ENCODE assay signal across 8 cellular contexts in genomic region chr9:2016411-2017208, GRCh38. TPM values are rescaled to one million over a fixed set of nuclear protein-coding genes. Genes with fewer than 3 reads are reported as not detected.
DNase-seq lines count a peak whose midpoint lies in the region; ATAC-seq and TF ChIP-seq lines count a peak whose summit lies in the region.

No MANE protein-coding gene starts in this region.

- peak overlapping the region; percentile 84 for H3K4me3 Mint-ChIP-seq in endodermal cell

- H3K4me3 ChIP-seq in AG10803 (ENCODE audit: low read length) (peak overlapping the region; percentile 94), endodermal cell (ENCODE audit: low read length) (peak overlapping the region; percentile 93)

- DNase-seq in AG10803 (ENCODE audit: low read depth) (peak; percentile 77), GM19238 (ENCODE audit: insufficient read length, low spot score) (peak; percentile 47), NCI-H526 treated with DMSO at 0.1 percent for 48 hours (lab: John Stamatoyannopoulos, UW) (peak; percentile 35), endodermal cell (peak; percentile 87), mesenteric fat pad (ENCODE audit: low spot score) (peak; percentile 94)
- DNase-seq in activated CD8-positive, alpha-beta memory T cell treated with anti-CD3 and anti-CD28 coated beads for 48 hours (ENCODE audit: low read depth in 2 of 3, low spot score in 2 of 3): peak; percentile 22 to 34 (median 33)
- peak; percentile 30 for DNase-seq in stimulated activated CD8-positive, alpha-beta memory T cell treated with anti-CD3 and anti-CD28 coated beads, Interleukin-12 subunit alpha, Interleukin-12 subunit beta, amount 100 ng/mL, for 4 hours (ENCODE audit: low read depth)

- 0 out of 2 replicates have a peak, but pooled peaks have one; percentile 1 for TF ChIP-seq CTCF in AG10803 (conservative IDR thresholded peaks at IDR 0.05; ENCODE audit: low read length)
- TF ChIP-seq CTCF in endodermal cell (conservative IDR thresholded peaks at IDR 0.05): peak; percentile 32

- peaks cover 61% of the 10 kb centered on the region for H3K27me3 Mint-ChIP-seq in endodermal cell (ENCODE audit: insufficient read depth)

- no peaks in the 10 kb centered on the region for H3K36me3 Mint-ChIP-seq in endodermal cell (ENCODE audit: low read depth)

- H3K27ac ChIP-seq in endodermal cell (ENCODE audit: low read depth, low read length): no peak overlapping the region

- peak overlapping the region; percentile 13 for H3K9ac ChIP-seq in endodermal cell (ENCODE audit: extremely low read depth, low read length, poor library complexity, severe bottlenecking)

- 0 to 1% methylated on average over 21 to 78 of the region's 81 CpGs for WGBS in endodermal cell (ENCODE audit: insufficient coverage in 1 of 2, insufficient read length in 1 of 2), 2 experiments

- no peaks in the 10 kb centered on the region for H3K9me3 Mint-ChIP-seq in endodermal cell

- H3K27ac Mint-ChIP-seq in endodermal cell: no peak overlapping the region

- peaks cover 64% of the 10 kb centered on the region for H3K27me3 ChIP-seq in endodermal cell (ENCODE audit: control insufficient read depth, insufficient read depth, low read length, poor library complexity, severe bottlenecking)

- peaks cover 15% of the 10 kb centered on the region for H3K4me1 Mint-ChIP-seq in endodermal cell

- ATAC-seq in GM21360 (IDR thresholded peaks at IDR 0.05; ENCODE audit: unreplicated experiment): no peak

- no peaks in the 10 kb centered on the region for H3K36me3 ChIP-seq in endodermal cell (ENCODE audit: control insufficient read depth, insufficient read depth, low read length)

- no peaks in the 10 kb centered on the region for H3K4me1 ChIP-seq in endodermal cell (ENCODE audit: control insufficient read depth, insufficient read depth, low read length)

- no peaks in the 10 kb centered on the region for H3K9me3 ChIP-seq in endodermal cell (ENCODE audit: control insufficient read depth, low read length)

RNA-seq across cellular contexts. Expression of gene SMARCA2, which starts 1.5 kb away (rescaled TPM):
- 1 to 10 TPM; 2.6 to 8.6 TPM for total RNA-seq in endodermal cell
- polyA plus RNA-seq in endodermal cell (2013, experiment 1 of 2): 5.4 TPM
- polyA plus RNA-seq in endodermal cell (2013, experiment 2 of 2): 3.8 TPM
- total RNA-seq in mesenteric fat pad: 136 TPM

Comparison
In these comparisons a context has a peak if more than half of its experiments do, and no peak if none do; other contexts are left out.
1. DNase-seq: peak in every context shown above with its lines; median percentile 94 in mesenteric fat pad; 87 in endodermal cell; 77 in AG10803; 47 in GM19238; 35 in NCI-H526 treated with DMSO at 0.1 percent for 48 hours; 33 in activated CD8-positive, alpha-beta memory T cell treated with anti-CD3 and anti-CD28 coated beads for 48 hours; 30 in stimulated activated CD8-positive, alpha-beta memory T cell treated with anti-CD3 and anti-CD28 coated beads, Interleukin-12 subunit alpha, Interleukin-12 subunit beta, amount 100 ng/mL, for 4 hours.
2. RNA of gene SMARCA2, which starts 1.5 kb away (total RNA-seq): 136 TPM in mesenteric fat pad (single experiment); 2.6 to 8.6 TPM in endodermal cell; every median in the first group is over 10 times any median in the second.